In the genomic region with DNA sequence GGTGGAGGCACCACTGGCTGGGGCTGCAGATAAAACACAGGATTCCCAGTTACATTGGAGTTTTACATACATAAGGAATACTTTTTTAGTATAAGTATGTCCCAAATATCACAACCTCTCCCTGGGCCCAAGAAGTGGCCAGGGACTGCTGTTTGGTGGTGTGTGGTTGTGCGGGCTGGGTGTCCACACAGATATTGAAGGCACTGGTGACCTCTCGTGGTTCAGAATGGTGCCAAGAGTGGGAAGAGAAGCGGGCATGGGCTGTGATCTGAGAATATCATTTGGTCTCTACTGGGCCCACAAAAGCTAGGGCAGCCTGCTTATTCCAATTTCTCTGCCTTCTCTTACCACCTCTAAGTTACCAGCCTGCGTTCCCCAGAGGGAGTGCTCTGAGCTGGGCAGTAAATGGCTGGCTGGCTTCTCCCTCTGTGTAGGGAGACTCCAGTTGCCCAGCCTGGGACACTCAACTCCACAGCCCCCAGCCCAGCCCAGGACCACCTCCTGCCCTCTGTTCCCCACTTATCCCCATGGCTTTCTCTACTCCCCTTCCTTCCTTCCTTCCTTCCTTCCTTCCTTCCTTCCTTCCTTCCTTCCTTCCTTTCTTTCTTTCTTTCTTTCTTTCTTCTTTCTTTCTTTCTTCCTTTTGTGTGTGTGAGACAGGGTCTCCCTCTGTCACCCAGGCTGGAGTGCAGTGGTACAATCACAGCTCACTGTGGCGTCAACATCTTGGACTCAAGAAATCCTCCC, we compare ENCODE assay signal across 1 cellular context.
TF ChIP-seq lines count a peak whose summit lies in the region.

No MANE protein-coding gene starts in this region.

TF ChIP-seq in GM12878, 131 proteins besides CTCF, POLR2A, EP300 and RAD21:
- TF ChIP-seq SUZ12 (IDR thresholded peaks at IDR 0.05; ENCODE audit: unreplicated experiment) (no peak), SP1 (IDR thresholded peaks at IDR 0.05; ENCODE audit: low read depth, low read length) (no peak)
